In the genomic region with DNA sequence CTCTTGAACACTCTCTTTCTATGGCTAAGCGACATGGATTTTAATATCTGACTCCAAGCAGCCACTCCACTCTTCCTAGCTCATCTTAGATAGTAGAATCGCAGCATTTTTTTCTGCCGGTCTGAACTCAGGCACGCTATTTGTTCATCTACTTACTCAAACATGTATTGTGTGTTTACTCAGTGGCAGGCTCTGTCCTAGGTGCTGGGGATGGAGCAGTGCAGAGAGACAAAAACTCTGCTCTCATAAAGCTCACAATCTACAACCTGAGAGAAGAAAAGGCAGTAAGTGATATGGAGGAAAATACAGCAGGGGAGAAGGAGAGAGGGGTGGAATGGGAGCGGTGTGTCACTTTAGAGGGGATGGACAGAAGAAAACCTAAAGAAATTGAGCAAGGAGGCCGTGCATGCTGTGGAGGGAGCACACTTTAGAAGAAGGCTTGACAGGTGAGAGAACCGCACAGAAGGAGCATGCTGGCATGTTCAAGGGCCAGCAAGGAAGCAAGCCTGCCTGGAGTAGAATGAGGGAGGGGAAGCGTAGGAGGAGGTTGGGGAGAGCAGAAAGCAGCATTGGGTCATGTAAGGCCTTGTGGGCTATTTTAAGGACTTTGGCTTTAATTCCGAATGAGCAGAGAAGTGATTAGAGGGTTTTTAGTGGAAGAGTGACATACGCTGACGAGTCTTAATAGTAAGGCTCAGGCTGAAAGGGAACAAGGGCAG, we compare ENCODE assay signal across 1 cellular context.
TF ChIP-seq lines count a peak whose summit lies in the region.

No MANE protein-coding gene starts in this region.

TF ChIP-seq in IMR-90, 13 proteins besides CTCF, POLR2A, EP300 and RAD21:
- TF ChIP-seq, protein P1, sequence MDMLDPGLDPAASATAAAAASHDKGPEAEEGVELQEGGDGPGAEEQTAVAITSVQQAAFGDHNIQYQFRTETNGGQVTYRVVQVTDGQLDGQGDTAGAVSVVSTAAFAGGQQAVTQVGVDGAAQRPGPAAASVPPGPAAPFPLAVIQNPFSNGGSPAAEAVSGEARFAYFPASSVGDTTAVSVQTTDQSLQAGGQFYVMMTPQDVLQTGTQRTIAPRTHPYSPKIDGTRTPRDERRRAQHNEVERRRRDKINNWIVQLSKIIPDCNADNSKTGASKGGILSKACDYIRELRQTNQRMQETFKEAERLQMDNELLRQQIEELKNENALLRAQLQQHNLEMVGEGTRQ (IDR thresholded peaks at IDR 0.05; ENCODE audit: low read depth, low read length), result no peak
- TF ChIP-seq MAFK (IDR thresholded peaks at IDR 0.05; ENCODE audit: low read depth, low read length), result no peak
- no peak for TF ChIP-seq MAZ (IDR thresholded peaks at IDR 0.05; ENCODE audit: borderline replicate concordance, low read depth, low read length)
- TF ChIP-seq BHLHE40 (IDR thresholded peaks at IDR 0.05; ENCODE audit: low read depth, low read length), result no peak
- no peak for TF ChIP-seq RCOR1 (IDR thresholded peaks at IDR 0.05; ENCODE audit: insufficient replicate concordance, low read length)
TF ChIP-seq in IMR-90: peak in this region for 0.
